In the genomic region with DNA sequence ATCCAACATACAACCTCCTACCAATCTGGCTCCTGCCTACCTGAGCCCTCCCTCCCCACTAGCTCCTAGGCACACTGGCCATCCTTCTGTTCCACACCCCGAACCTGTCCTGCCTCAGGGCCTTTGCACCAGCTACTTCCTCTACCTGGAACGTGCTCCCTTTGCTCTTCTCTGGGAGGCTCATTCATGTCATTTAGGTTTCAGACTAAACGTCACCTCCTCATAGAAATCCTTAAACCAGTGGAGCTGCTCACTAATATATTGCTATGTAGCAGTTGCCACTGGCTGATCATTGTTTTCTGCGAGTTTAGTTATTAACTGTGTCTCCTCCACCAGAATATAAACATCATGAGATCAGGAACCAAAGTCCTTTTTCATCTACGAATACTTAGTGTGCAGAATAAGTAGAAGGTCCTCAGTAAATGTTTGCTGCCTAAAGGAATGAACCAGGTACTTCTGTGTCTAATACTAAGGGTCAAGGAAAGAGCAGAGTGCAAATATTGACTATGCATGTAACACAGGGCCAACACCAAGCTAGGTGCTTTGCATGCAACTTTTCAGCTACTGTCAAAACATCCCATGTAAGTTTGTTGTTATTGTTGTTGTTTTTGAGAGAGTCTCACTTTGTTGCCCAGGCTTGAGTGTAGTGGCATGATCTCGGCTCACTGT, we compare ENCODE assay signal across 1 cellular context.
TF ChIP-seq lines count a peak whose summit lies in the region.

No MANE protein-coding gene starts in this region.

TF ChIP-seq in HepG2, 621 proteins besides CTCF, POLR2A, EP300 and RAD21 (continued from another document and continues in another):
- TF ChIP-seq, protein P1, sequence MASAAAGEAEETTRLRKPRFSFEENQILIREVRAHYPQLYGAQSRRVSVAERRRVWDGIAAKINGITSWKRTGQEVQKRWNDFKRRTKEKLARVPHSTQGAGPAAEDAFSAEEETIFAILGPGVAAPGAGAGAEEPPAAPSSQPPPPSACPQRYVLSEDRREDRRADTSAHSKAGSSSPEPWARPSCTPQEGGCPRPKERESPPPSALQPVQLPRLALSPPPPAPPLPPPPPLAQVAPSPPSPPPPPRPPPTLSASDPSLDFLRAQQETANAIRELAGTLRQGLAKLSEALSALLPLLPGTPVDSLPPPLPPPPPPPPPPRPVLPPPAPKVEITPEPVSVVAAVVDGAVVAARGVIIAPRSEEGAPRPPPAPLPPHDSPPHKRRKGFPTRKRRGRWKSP (CRISPR knock-in tag; IDR thresholded peaks at IDR 0.05), result peak; percentile 46; the same call in 1 of the 2 replicates
- TF ChIP-seq THYN1 (CRISPR knock-in tag; IDR thresholded peaks at IDR 0.05; ENCODE audit: borderline replicate concordance, low read depth), result no peak
- TF ChIP-seq ZNF205 (CRISPR knock-in tag; IDR thresholded peaks at IDR 0.05), result peak; percentile 54; the same call in 1 of the 2 replicates
- no peak for TF ChIP-seq ZNF296 (CRISPR knock-in tag; conservative IDR thresholded peaks at IDR 0.05)
- no peak for TF ChIP-seq REL (CRISPR knock-in tag; conservative IDR thresholded peaks at IDR 0.05)
- TF ChIP-seq, protein P2, sequence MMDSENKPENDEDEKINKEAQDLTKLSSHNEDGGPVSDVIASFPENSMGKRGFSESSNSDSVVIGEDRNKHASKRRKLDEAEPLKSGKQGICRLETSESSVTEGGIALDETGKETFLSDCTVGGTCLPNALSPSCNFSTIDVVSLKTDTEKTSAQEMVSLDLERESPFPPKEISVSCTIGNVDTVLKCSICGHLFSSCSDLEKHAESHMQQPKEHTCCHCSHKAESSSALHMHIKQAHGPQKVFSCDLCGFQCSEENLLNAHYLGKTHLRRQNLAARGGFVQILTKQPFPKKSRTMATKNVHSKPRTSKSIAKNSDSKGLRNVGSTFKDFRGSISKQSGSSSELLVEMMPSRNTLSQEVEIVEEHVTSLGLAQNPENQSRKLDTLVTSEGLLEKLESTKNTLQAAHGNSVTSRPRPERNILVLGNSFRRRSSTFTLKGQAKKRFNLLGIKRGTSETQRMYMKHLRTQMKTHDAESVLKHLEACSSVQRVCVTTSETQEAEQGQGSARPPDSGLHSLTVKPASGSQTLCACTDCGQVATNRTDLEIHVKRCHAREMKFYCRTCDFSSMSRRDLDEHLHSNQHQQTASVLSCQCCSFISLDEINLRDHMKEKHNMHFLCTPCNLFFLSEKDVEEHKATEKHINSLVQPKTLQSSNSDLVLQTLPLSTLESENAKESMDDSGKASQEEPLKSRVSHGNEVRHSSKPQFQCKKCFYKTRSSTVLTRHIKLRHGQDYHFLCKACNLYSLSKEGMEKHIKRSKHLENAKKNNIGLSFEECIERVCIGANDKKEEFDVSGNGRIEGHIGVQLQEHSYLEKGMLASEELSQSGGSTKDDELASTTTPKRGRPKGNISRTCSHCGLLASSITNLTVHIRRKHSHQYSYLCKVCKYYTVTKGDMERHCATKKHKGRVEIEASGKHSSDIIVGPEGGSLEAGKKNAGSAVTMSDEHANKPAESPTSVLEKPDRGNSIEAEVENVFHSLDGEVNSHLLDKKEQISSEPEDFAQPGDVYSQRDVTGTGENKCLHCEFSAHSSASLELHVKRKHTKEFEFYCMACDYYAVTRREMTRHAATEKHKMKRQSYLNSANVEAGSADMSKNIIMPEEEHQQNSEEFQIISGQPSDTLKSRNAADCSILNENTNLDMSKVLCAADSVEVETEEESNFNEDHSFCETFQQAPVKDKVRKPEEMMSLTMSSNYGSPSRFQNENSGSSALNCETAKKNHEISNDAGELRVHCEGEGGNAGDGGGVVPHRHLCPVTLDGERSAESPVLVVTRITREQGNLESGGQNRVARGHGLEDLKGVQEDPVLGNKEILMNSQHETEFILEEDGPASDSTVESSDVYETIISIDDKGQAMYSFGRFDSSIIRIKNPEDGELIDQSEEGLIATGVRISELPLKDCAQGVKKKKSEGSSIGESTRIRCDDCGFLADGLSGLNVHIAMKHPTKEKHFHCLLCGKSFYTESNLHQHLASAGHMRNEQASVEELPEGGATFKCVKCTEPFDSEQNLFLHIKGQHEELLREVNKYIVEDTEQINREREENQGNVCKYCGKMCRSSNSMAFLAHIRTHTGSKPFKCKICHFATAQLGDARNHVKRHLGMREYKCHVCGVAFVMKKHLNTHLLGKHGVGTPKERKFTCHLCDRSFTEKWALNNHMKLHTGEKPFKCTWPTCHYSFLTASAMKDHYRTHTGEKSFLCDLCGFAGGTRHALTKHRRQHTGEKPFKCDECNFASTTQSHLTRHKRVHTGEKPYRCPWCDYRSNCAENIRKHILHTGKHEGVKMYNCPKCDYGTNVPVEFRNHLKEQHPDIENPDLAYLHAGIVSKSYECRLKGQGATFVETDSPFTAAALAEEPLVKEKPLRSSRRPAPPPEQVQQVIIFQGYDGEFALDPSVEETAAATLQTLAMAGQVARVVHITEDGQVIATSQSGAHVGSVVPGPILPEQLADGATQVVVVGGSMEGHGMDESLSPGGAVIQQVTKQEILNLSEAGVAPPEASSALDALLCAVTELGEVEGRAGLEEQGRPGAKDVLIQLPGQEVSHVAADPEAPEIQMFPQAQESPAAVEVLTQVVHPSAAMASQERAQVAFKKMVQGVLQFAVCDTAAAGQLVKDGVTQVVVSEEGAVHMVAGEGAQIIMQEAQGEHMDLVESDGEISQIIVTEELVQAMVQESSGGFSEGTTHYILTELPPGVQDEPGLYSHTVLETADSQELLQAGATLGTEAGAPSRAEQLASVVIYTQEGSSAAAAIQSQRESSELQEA (CRISPR knock-in tag; IDR thresholded peaks at IDR 0.05; ENCODE audit: not compliant biosample characterization), result no peak
- TF ChIP-seq ZNF546 (CRISPR knock-in tag; conservative IDR thresholded peaks at IDR 0.05), result no peak
- no peak for TF ChIP-seq MYNN (CRISPR knock-in tag; IDR thresholded peaks at IDR 0.05; ENCODE audit: low read depth)
- peak; percentile 81; the same call in 1 of the 2 replicates for TF ChIP-seq ZNF3 (CRISPR knock-in tag; IDR thresholded peaks at IDR 0.05)
- TF ChIP-seq ZBTB21 (CRISPR knock-in tag; IDR thresholded peaks at IDR 0.05), result no peak
- no peak for TF ChIP-seq NONO (IDR thresholded peaks at IDR 0.05)
- no peak; the same call in 1 of the 2 replicates for TF ChIP-seq NONO (CRISPR knock-in tag; conservative IDR thresholded peaks at IDR 0.05)
- TF ChIP-seq, protein P3, sequence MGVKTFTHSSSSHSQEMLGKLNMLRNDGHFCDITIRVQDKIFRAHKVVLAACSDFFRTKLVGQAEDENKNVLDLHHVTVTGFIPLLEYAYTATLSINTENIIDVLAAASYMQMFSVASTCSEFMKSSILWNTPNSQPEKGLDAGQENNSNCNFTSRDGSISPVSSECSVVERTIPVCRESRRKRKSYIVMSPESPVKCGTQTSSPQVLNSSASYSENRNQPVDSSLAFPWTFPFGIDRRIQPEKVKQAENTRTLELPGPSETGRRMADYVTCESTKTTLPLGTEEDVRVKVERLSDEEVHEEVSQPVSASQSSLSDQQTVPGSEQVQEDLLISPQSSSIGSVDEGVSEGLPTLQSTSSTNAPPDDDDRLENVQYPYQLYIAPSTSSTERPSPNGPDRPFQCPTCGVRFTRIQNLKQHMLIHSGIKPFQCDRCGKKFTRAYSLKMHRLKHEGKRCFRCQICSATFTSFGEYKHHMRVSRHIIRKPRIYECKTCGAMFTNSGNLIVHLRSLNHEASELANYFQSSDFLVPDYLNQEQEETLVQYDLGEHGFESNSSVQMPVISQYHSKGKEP (CRISPR knock-in tag; IDR thresholded peaks at IDR 0.05), result no peak
- no peak for TF ChIP-seq ZFP37 (CRISPR knock-in tag; IDR thresholded peaks at IDR 0.05; ENCODE audit: borderline replicate concordance)
- no peak for TF ChIP-seq ZNF598 (CRISPR knock-in tag; IDR thresholded peaks at IDR 0.05; ENCODE audit: borderline replicate concordance)
- 0 out of 2 replicates have a peak, but pooled peaks have one; percentile 26 for TF ChIP-seq JUND (CRISPR knock-in tag; IDR thresholded peaks at IDR 0.05)
- no peak for TF ChIP-seq ZNF382 (CRISPR knock-in tag; IDR thresholded peaks at IDR 0.05; ENCODE audit: borderline replicate concordance)
- TF ChIP-seq ZNF619 (CRISPR knock-in tag; IDR thresholded peaks at IDR 0.05), result no peak
- TF ChIP-seq, protein P4, sequence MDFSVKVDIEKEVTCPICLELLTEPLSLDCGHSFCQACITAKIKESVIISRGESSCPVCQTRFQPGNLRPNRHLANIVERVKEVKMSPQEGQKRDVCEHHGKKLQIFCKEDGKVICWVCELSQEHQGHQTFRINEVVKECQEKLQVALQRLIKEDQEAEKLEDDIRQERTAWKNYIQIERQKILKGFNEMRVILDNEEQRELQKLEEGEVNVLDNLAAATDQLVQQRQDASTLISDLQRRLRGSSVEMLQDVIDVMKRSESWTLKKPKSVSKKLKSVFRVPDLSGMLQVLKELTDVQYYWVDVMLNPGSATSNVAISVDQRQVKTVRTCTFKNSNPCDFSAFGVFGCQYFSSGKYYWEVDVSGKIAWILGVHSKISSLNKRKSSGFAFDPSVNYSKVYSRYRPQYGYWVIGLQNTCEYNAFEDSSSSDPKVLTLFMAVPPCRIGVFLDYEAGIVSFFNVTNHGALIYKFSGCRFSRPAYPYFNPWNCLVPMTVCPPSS (IDR thresholded peaks at IDR 0.05), result no peak
- no peak for TF ChIP-seq ZIK1 (CRISPR knock-in tag; IDR thresholded peaks at IDR 0.05; ENCODE audit: borderline replicate concordance, low read depth)
- TF ChIP-seq, protein P5, sequence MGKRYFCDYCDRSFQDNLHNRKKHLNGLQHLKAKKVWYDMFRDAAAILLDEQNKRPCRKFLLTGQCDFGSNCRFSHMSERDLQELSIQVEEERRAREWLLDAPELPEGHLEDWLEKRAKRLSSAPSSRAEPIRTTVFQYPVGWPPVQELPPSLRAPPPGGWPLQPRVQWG (CRISPR knock-in tag; IDR thresholded peaks at IDR 0.05; ENCODE audit: borderline replicate concordance, low read depth), result no peak
- TF ChIP-seq, protein P6, sequence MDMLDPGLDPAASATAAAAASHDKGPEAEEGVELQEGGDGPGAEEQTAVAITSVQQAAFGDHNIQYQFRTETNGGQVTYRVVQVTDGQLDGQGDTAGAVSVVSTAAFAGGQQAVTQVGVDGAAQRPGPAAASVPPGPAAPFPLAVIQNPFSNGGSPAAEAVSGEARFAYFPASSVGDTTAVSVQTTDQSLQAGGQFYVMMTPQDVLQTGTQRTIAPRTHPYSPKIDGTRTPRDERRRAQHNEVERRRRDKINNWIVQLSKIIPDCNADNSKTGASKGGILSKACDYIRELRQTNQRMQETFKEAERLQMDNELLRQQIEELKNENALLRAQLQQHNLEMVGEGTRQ (IDR thresholded peaks at IDR 0.05; ENCODE audit: low read depth, low read length), result no peak
- TF ChIP-seq, protein P6 (CRISPR knock-in tag; IDR thresholded peaks at IDR 0.05; ENCODE audit: borderline replicate concordance), result no peak
- TF ChIP-seq ZNF567 (CRISPR knock-in tag; IDR thresholded peaks at IDR 0.05; ENCODE audit: borderline replicate concordance), result no peak
- peak; percentile 100 for TF ChIP-seq ZNF263 (CRISPR knock-in tag; IDR thresholded peaks at IDR 0.05)
- TF ChIP-seq, protein P7, sequence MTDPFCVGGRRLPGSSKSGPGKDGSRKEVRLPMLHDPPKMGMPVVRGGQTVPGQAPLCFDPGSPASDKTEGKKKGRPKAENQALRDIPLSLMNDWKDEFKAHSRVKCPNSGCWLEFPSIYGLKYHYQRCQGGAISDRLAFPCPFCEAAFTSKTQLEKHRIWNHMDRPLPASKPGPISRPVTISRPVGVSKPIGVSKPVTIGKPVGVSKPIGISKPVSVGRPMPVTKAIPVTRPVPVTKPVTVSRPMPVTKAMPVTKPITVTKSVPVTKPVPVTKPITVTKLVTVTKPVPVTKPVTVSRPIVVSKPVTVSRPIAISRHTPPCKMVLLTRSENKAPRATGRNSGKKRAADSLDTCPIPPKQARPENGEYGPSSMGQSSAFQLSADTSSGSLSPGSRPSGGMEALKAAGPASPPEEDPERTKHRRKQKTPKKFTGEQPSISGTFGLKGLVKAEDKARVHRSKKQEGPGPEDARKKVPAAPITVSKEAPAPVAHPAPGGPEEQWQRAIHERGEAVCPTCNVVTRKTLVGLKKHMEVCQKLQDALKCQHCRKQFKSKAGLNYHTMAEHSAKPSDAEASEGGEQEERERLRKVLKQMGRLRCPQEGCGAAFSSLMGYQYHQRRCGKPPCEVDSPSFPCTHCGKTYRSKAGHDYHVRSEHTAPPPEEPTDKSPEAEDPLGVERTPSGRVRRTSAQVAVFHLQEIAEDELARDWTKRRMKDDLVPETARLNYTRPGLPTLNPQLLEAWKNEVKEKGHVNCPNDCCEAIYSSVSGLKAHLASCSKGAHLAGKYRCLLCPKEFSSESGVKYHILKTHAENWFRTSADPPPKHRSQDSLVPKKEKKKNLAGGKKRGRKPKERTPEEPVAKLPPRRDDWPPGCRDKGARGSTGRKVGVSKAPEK (CRISPR knock-in tag; IDR thresholded peaks at IDR 0.05; ENCODE audit: borderline replicate concordance), result peak; percentile 88; the same call in 1 of the 2 replicates
- TF ChIP-seq NR1H2 (CRISPR knock-in tag; IDR thresholded peaks at IDR 0.05; ENCODE audit: borderline replicate concordance, low read depth), result no peak
- TF ChIP-seq ZBTB3 (CRISPR knock-in tag; IDR thresholded peaks at IDR 0.05; ENCODE audit: borderline replicate concordance, low read depth), result peak; percentile 25; the same call in 1 of the 2 replicates
- peak; percentile 85; the same call in 1 of the 2 replicates for TF ChIP-seq RXRA (CRISPR knock-in tag; IDR thresholded peaks at IDR 0.05)
- TF ChIP-seq NFE2L2 (IDR thresholded peaks at IDR 0.05; ENCODE audit: low read length), result no peak
- TF ChIP-seq, protein P8, sequence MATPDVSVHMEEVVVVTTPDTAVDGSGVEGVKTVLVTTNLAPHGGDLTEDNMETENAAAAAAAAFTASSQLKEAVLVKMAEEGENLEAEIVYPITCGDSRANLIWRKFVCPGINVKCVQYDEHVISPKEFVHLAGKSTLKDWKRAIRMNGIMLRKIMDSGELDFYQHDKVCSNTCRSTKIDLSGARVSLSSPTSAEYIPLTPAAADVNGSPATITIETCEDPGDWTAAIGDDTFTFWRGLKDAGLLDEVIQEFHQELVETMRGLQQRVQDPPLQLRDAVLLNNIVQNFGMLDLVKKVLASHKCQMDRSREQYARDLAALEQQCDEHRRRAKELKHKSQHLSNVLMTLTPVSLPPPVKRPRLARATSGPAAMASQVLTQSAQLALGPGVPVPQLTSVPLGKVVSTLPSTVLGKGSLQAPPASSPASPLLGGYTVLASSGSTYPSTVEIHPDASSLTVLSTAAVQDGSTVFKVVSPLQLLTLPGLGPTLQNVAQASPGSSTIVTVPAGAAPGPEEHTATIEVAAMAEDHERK (CRISPR knock-in tag; IDR thresholded peaks at IDR 0.05; ENCODE audit: low read depth), result no peak
- no peak for TF ChIP-seq ZNF383 (CRISPR knock-in tag; IDR thresholded peaks at IDR 0.05; ENCODE audit: borderline replicate concordance)
- TF ChIP-seq ASH2L (IDR thresholded peaks at IDR 0.05; ENCODE audit: insufficient read length, low read depth, low read length), result peak; percentile 79
- TF ChIP-seq RFX1 (IDR thresholded peaks at IDR 0.05), result no peak
- no peak for TF ChIP-seq NPAS2 (CRISPR knock-in tag; IDR thresholded peaks at IDR 0.05; ENCODE audit: borderline replicate concordance)
- no peak for TF ChIP-seq ZNF724P (CRISPR knock-in tag; IDR thresholded peaks at IDR 0.05; ENCODE audit: borderline replicate concordance)
- TF ChIP-seq GATA4 (IDR thresholded peaks at IDR 0.05; ENCODE audit: borderline replicate concordance, low read depth), result no peak; the same call in 1 of the 2 replicates
- TF ChIP-seq ZNF451 (CRISPR knock-in tag; IDR thresholded peaks at IDR 0.05), result no peak
- TF ChIP-seq, protein P9, sequence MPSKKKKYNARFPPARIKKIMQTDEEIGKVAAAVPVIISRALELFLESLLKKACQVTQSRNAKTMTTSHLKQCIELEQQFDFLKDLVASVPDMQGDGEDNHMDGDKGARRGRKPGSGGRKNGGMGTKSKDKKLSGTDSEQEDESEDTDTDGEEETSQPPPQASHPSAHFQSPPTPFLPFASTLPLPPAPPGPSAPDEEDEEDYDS (CRISPR knock-in tag; IDR thresholded peaks at IDR 0.05), result peak; percentile 61
